Comparison of ENCODE assay signal across 8 cellular contexts in the genomic region with DNA sequence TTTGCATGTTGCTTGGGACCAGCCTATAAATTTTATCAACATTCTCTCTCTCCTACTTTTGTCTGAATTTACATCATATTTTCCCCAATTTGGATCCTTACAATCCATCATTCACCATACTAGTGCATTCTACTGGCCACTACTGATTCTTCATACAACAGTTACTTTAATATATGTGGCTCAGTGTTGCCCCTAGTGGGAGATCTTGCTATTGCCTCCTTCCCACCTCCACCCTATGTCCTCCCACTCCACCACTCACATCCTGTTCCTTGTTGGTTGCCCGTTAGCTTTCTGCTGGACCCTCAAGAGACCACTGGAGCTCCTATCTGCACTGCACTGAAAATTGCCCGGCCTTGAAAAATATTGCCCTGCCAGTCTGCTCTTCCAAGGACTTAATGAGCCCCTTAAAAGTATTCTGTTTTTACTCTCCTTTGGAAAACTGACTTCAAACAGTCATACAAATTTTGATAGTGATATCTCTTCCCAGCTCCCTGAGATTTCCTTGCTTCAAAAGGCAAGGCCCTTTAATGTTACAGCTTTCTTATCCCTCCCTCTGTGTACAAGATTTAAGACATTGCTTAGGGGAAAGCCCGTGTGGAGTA.
A peak's percentile ranks its signal among the peaks of the same experiment; 100 is the strongest.
DNase-seq lines count a peak whose midpoint lies in the region; ATAC-seq and TF ChIP-seq lines count a peak whose summit lies in the region.

No MANE protein-coding gene starts in this region.

- H3K4me1 Mint-ChIP-seq in Calu3 (ENCODE audit: low read depth, unreplicated experiment) (no peaks in the 10 kb centered on the region), T-helper 17 cell (no peaks in the 10 kb centered on the region), HFFc6 (ENCODE audit: low read depth) (no peaks in the 10 kb centered on the region)

- no peak overlapping the region for H3K4me3 Mint-ChIP-seq in Calu3 (ENCODE audit: low read depth, unreplicated experiment)
- H3K4me3 Mint-ChIP-seq in T-helper 17 cell, result no peak overlapping the region
- no peak overlapping the region for H3K4me3 Mint-ChIP-seq in HFFc6

- peak; percentile 21 for TF ChIP-seq CTCF in Calu3 (IDR thresholded peaks at IDR 0.05; ENCODE audit: unreplicated experiment)
- peak; percentile 32 for TF ChIP-seq CTCF in fibroblast of pulmonary artery (IDR thresholded peaks at IDR 0.05; ENCODE audit: low read length, missing control alignments)
- TF ChIP-seq CTCF in HFFc6 (IDR thresholded peaks at IDR 0.05), result no peak; the same call in 1 of the 2 replicates

- no peaks in the 10 kb centered on the region for H3K27me3 Mint-ChIP-seq in Calu3 (ENCODE audit: unreplicated experiment)
- no peaks in the 10 kb centered on the region for H3K27me3 Mint-ChIP-seq in T-helper 17 cell
- H3K27me3 Mint-ChIP-seq in HFFc6 (ENCODE audit: insufficient read depth), result no peaks in the 10 kb centered on the region

- H3K9me3 Mint-ChIP-seq in Calu3 (ENCODE audit: low read depth, unreplicated experiment) (no peaks in the 10 kb centered on the region), HFFc6 (peaks cover 41% of the 10 kb centered on the region)

- peak; percentile 38 for DNase-seq in Calu3
- peak; percentile 81 for DNase-seq in NCI-H82 (lab: John Stamatoyannopoulos, UW)
- peak; percentile 7 for DNase-seq in fibroblast of pulmonary artery (ENCODE audit: low read depth)
- DNase-seq in NK-92 (lab: John Stamatoyannopoulos, UW; ENCODE audit: unreplicated experiment), result no peak
- DNase-seq in T-helper 17 cell, result no peak
- no peak for DNase-seq in HFFc6

- ATAC-seq in GM18909 (IDR thresholded peaks at IDR 0.05; ENCODE audit: poor library complexity, unreplicated experiment) (peak; percentile 97), HG03060 (IDR thresholded peaks at IDR 0.05; ENCODE audit: low read depth, unreplicated experiment) (peak; percentile 93), T-helper 17 cell (no peak)

- CTCF ChIA-PET in Calu3 (lab: Charles Lee), result no interaction called here

- no peaks in the 10 kb centered on the region for H3K9me3 ChIP-seq in T-helper 17 cell (ENCODE audit: control insufficient read depth, low read length, poor library complexity, severe bottlenecking)

- no peaks in the 10 kb centered on the region for H3K36me3 Mint-ChIP-seq in Calu3 (ENCODE audit: insufficient read depth, unreplicated experiment)
- H3K36me3 Mint-ChIP-seq in T-helper 17 cell (ENCODE audit: low read depth), result no peaks in the 10 kb centered on the region
- no peaks in the 10 kb centered on the region for H3K36me3 Mint-ChIP-seq in HFFc6 (ENCODE audit: low read depth)

- intact Hi-C loops in Calu3 (cut with micrococcal nuclease; ENCODE audit: unreplicated experiment), result no loop called here

- BruUV-seq in Calu3 (replicated peaks; lab: Mats Ljungman, UMichigan), result no TSS peak

- no peak overlapping the region for H3K4me3 ChIP-seq in fibroblast of pulmonary artery (replicated peaks; ENCODE audit: low read depth, low read length)

- no peak overlapping the region for H3K27ac Mint-ChIP-seq in Calu3 (ENCODE audit: unreplicated experiment)
- H3K27ac Mint-ChIP-seq in T-helper 17 cell, result no peak overlapping the region
- no peak overlapping the region for H3K27ac Mint-ChIP-seq in HFFc6

Comparison
In these comparisons a context has a peak if more than half of its experiments do, and no peak if none do; other contexts are left out.
1. DNase-seq: peak in Calu3 (single experiment), NCI-H82 (single experiment) and fibroblast of pulmonary artery (single experiment); none in NK-92 (single experiment), T-helper 17 cell (0 of 3) and HFFc6 (single experiment).